8 cellular contexts compared by ENCODE assay signal in genomic region chr2:147846382-147847081, GRCh38. TPM values are rescaled to one million over a fixed set of nuclear protein-coding genes. Genes with fewer than 3 reads are reported as not detected.
DNase-seq lines count a peak whose midpoint lies in the region; ATAC-seq lines count a peak whose summit lies in the region.

No MANE protein-coding gene starts in this region.

- H3K27me3 ChIP-seq in ectodermal cell (ENCODE audit: control insufficient read depth, insufficient read depth, low read length, poor library complexity, severe bottlenecking): no peaks in the 10 kb centered on the region

- H3K9me3 Mint-ChIP-seq in natural killer cell treated with Interleukin-12 subunit alpha and Interleukin-12 subunit beta and Interleukin-15 and Interleukin-18, amount 100 ng/mL, for 72 hours: no peaks in the 10 kb centered on the region

- H3K27ac ChIP-seq in ectodermal cell (ENCODE audit: insufficient read depth, low read depth, low read length, poor library complexity, severe bottlenecking): no peak overlapping the region

- H3K4me1 Mint-ChIP-seq in natural killer cell treated with Interleukin-12 subunit alpha and Interleukin-12 subunit beta and Interleukin-15 and Interleukin-18, amount 100 ng/mL, for 72 hours (ENCODE audit: low read depth in 2 of 2): peaks cover 39 to 58% of the 10 kb centered on the region in 2 donors

- H3K9me3 ChIP-seq in ectodermal cell (ENCODE audit: control insufficient read depth, low read length): no peaks in the 10 kb centered on the region

- WGBS in ectodermal cell, 2 experiments: 55 to 58% methylated on average over 4 of the region's 5 CpGs

- peaks cover 11 to 20% of the 10 kb centered on the region in 2 donors for H3K27me3 Mint-ChIP-seq in natural killer cell treated with Interleukin-12 subunit alpha and Interleukin-12 subunit beta and Interleukin-15 and Interleukin-18, amount 100 ng/mL, for 72 hours

- in situ Hi-C loops in Caki2 (cut with HindIII; ENCODE audit: low pct_unique_long_range_greater_than_20kb, low sequenced_read_pairs): no loop called here

- H3K36me3 Mint-ChIP-seq in natural killer cell treated with Interleukin-12 subunit alpha and Interleukin-12 subunit beta and Interleukin-15 and Interleukin-18, amount 100 ng/mL, for 72 hours: no peaks in the 10 kb centered on the region

- no peak for ATAC-seq in natural killer cell treated with Interleukin-12 subunit alpha and Interleukin-12 subunit beta and Interleukin-15 and Interleukin-18, amount 100 ng/mL, for 72 hours
- no peak for ATAC-seq in HG02973 (IDR thresholded peaks at IDR 0.05; ENCODE audit: unreplicated experiment)

- H3K27ac Mint-ChIP-seq in natural killer cell treated with Interleukin-12 subunit alpha and Interleukin-12 subunit beta and Interleukin-15 and Interleukin-18, amount 100 ng/mL, for 72 hours: peak overlapping the region in 1 of 2 donors; percentile 2

- DNase-seq in Caki2 (ENCODE audit: low read depth) (peak; percentile 2), NAMALWA (ENCODE audit: low spot score) (peak; percentile 19), NCI-H226 (no peak), NCI-H2196 treated with DMSO at 0.1 percent for 48 hours (lab: John Stamatoyannopoulos, UW; ENCODE audit: unreplicated experiment) (no peak), DMS53 treated with DMSO at 0.1 percent for 48 hours (lab: John Stamatoyannopoulos, UW; ENCODE audit: unreplicated experiment) (no peak)
- DNase-seq in natural killer cell treated with Interleukin-12 subunit alpha and Interleukin-12 subunit beta and Interleukin-15 and Interleukin-18, amount 100 ng/mL, for 72 hours (ENCODE audit: low spot score): no peak

- no peaks in the 10 kb centered on the region for H3K36me3 ChIP-seq in ectodermal cell (ENCODE audit: control insufficient read depth, insufficient read depth, low read length)

- peak overlapping the region; percentile 60 for H3K4me3 ChIP-seq in ectodermal cell (ENCODE audit: insufficient read depth, low read depth, low read length)

- peaks cover 7% of the 10 kb centered on the region for H3K4me1 ChIP-seq in ectodermal cell (ENCODE audit: control insufficient read depth, insufficient read depth, low read length)

- H3K4me3 Mint-ChIP-seq in natural killer cell treated with Interleukin-12 subunit alpha and Interleukin-12 subunit beta and Interleukin-15 and Interleukin-18, amount 100 ng/mL, for 72 hours: peak overlapping the region; percentile 38

RNA-seq across cellular contexts. Expression of gene ACVR2A, which starts 1.7 kb away (rescaled TPM):
- total RNA-seq in Caki2 (2014; rRNA removed; shearing (Covaris generic); ENCODE audit: low replicate concordance): 1.7 and 3.6 TPM in 2 replicates
- 10.6 TPM for polyA plus RNA-seq in ectodermal cell (2013, experiment 1 of 4)
- 11.8 TPM for polyA plus RNA-seq in ectodermal cell (2013, experiment 2 of 4)
- 9.0 TPM for polyA plus RNA-seq in ectodermal cell (2013, experiment 3 of 4)
- 8.3 TPM for polyA plus RNA-seq in ectodermal cell (2013, experiment 4 of 4)
- 1 to 10 TPM; 1.1 to 3.5 TPM for total RNA-seq in natural killer cell treated with Interleukin-12 subunit alpha and Interleukin-12 subunit beta and Interleukin-15 and Interleukin-18, amount 100 ng/mL, for 72 hours

Comparison
In these comparisons a context has a peak if more than half of its experiments do, and no peak if none do; other contexts are left out.
1. DNase-seq: peak in Caki2 (single experiment) and NAMALWA (single experiment); none in natural killer cell treated with Interleukin-12 subunit alpha and Interleukin-12 subunit beta and Interleukin-15 and Interleukin-18, amount 100 ng/mL, for 72 hours (single experiment), NCI-H226 (single experiment), NCI-H2196 treated with DMSO at 0.1 percent for 48 hours (single experiment) and DMS53 treated with DMSO at 0.1 percent for 48 hours (single experiment).